Comparison of ENCODE assay signal across 19 cellular contexts in the genomic region with DNA sequence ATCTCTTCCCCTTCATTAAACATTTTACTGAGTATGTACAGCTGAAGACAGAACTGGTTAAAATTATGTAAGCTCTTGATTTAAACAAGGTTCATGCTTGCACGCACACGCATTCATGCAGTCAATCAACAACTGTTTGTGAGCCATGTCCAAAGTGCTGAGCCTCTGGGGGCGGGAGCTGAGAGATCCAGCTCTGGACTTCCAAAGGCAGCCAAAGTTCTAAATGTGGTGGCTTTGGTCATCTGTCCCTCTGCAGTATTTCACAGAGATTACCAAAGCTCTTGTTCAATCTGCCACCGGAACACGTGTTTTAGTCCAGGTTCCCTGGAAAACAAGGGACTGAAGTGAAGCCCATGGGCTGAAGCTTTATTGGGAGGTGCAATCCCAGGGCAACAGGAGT.
"Had no signal": no experiment of that assay in that cellular context is flagged by ENCODE, and none has a peak within 500 bp of the region (broad histone marks: within the 10 kb centered on the region; RNA-seq: fewer than 3 reads in every experiment).

No MANE protein-coding gene starts in this region.

- H3K79me2 ChIP-seq: parathyroid adenoma had no signal

- H3K9me3 ChIP-seq: neutrophil, vagina had no signal

- H2AFZ ChIP-seq: parathyroid adenoma had no signal

- ATAC-seq: natural killer cell had no signal

- DNase-seq: activated CD4-positive, alpha-beta T cell treated with anti-CD3 and anti-CD28 coated beads for 1 hour; activated CD8-positive, alpha-beta memory T cell treated with anti-CD3 and anti-CD28 coated beads for 24 hours; activated CD8-positive, alpha-beta memory T cell treated with anti-CD3 and anti-CD28 coated beads, Interleukin-2, amount 50 U/mL, for 48 hours; activated effector memory CD4-positive, alpha-beta T cell treated with Interleukin-2 at 50 U/mL for 16 hours; activated naive CD4-positive, alpha-beta T cell treated with anti-CD3 and anti-CD28 coated beads, Interleukin-2, amount 50 U/mL, for 16 hours; activated T-cell treated with anti-CD3 and anti-CD28 coated beads, Interleukin-2, amount 50 U/mL, for 48 hours; endodermal cell; foreskin melanocyte; glutamatergic neuron; natural killer cell; stimulated activated CD4-positive, alpha-beta T cell treated with anti-CD3 and anti-CD28 coated beads, Interleukin-2, amount 100 ng/mL, for 48 hours; trophoblast cell; WERI-Rb-1 had no signal

- H3K9ac ChIP-seq: parathyroid adenoma had no signal

- H3K27me3 ChIP-seq: cardiac muscle cell, vagina had no signal

- H3K27ac ChIP-seq: cardiac muscle cell, epithelial cell of prostate, neutrophil, parathyroid adenoma, vagina, WERI-Rb-1 had no signal

- H3K4me3 ChIP-seq: cardiac muscle cell, vagina had no signal

- H3K36me3 ChIP-seq: cardiac muscle cell, neutrophil, vagina, WERI-Rb-1 had no signal

- FAIRE-seq: keratinocyte had no signal

- H3K4me1 ChIP-seq: parathyroid adenoma, vagina had no signal
